In genomic region chr2:81835318-81836000, GRCh38 we compare ENCODE assay signal across 26 cellular contexts.
DNase-seq lines count a peak whose midpoint lies in the region; ATAC-seq, FAIRE-seq and TF ChIP-seq lines count a peak whose summit lies in the region.
"Had no signal": no experiment of that assay in that cellular context is flagged by ENCODE, and none has a peak within 500 bp of the region (broad histone marks: within the 10 kb centered on the region; RNA-seq: fewer than 3 reads in every experiment).

No MANE protein-coding gene starts in this region.

- H3K36me3 Mint-ChIP-seq in stimulated activated effector memory CD8-positive, alpha-beta T cell treated with anti-CD3 and anti-CD28 coated beads, Interleukin-12 subunit alpha, Interleukin-12 subunit beta, amount 100 ng/mL, for 72 hours, result no peaks in the 10 kb centered on the region
- no peaks in the 10 kb centered on the region for H3K36me3 Mint-ChIP-seq in activated naive CD8-positive, alpha-beta T cell treated with anti-CD3 and anti-CD28 coated beads for 36 hours
- no peaks in the 10 kb centered on the region for H3K36me3 Mint-ChIP-seq in chondrocyte (ENCODE audit: low read depth)
- H3K36me3 Mint-ChIP-seq: CD14-positive monocyte, neural progenitor cell had no signal

- DNase-seq in ACHN, result peak; percentile 15
- peak; percentile 15 for DNase-seq in HTR-8/SVneo (ENCODE audit: insufficient read length, low spot score)
- DNase-seq in RWPE1 (ENCODE audit: low spot score), result peak; percentile 79
- peak; percentile 25 for DNase-seq in epithelial cell of esophagus (ENCODE audit: low read depth)
- DNase-seq in stimulated activated effector memory CD8-positive, alpha-beta T cell treated with anti-CD3 and anti-CD28 coated beads, Interleukin-12 subunit alpha, Interleukin-12 subunit beta, amount 100 ng/mL, for 72 hours (ENCODE audit: low spot score in 2 of 2), result no peak
- DNase-seq in activated naive CD8-positive, alpha-beta T cell treated with anti-CD3 and anti-CD28 coated beads for 36 hours, result no peak
- no peak for DNase-seq in stimulated activated CD8-positive, alpha-beta memory T cell treated with anti-CD3 and anti-CD28 coated beads, Interleukin-4, amount 100 ng/mL, for 48 hours
- DNase-seq in chondrocyte (ENCODE audit: low spot score), result no peak
- DNase-seq: activated CD4-positive, alpha-beta T cell treated with anti-CD3 and anti-CD28 coated beads for 36 hours; activated CD8-positive, alpha-beta memory T cell treated with anti-CD3 and anti-CD28 coated beads for 24 hours; activated naive CD4-positive, alpha-beta T cell treated with anti-CD3 and anti-CD28 coated beads for 36 hours; activated T-cell treated with anti-CD3 and anti-CD28 coated beads, Interleukin-2, amount 50 U/mL, for 24 hours; KG1; NCI-H1092; NCI-H187 treated with DMSO at 0.1 percent for 48 hours; NCI-H226; NCI-H774 had no signal

- CTCF ChIA-PET in RWPE1 (lab: Yijun Ruan, JAX), result no interaction called here

- POLR2A ChIA-PET in RWPE1 (lab: Yijun Ruan, JAX; ENCODE audit: low non-redundant PET), result no interaction called here

- TF ChIP-seq CTCF in RWPE1 (conservative IDR thresholded peaks at IDR 0.05; ENCODE audit: low read depth), result no peak
- TF ChIP-seq CTCF in epithelial cell of esophagus (IDR thresholded peaks at IDR 0.05; ENCODE audit: insufficient read depth, low read depth, low read length, missing control alignments), result no peak
- TF ChIP-seq CTCF in chondrocyte (IDR thresholded peaks at IDR 0.05), result no peak

- no peaks in the 10 kb centered on the region for H3K4me1 Mint-ChIP-seq in stimulated activated effector memory CD8-positive, alpha-beta T cell treated with anti-CD3 and anti-CD28 coated beads, Interleukin-12 subunit alpha, Interleukin-12 subunit beta, amount 100 ng/mL, for 72 hours
- no peaks in the 10 kb centered on the region for H3K4me1 Mint-ChIP-seq in activated naive CD8-positive, alpha-beta T cell treated with anti-CD3 and anti-CD28 coated beads for 36 hours
- no peaks in the 10 kb centered on the region for H3K4me1 Mint-ChIP-seq in chondrocyte (ENCODE audit: low read depth)
- H3K4me1 Mint-ChIP-seq: activated CD4-positive, alpha-beta T cell treated with anti-CD3 and anti-CD28 coated beads for 36 hours; CD14-positive monocyte; central memory CD8-positive, alpha-beta T cell; neural progenitor cell had no signal

- peaks cover 6% of the 10 kb centered on the region for H3K9me3 Mint-ChIP-seq in stimulated activated effector memory CD8-positive, alpha-beta T cell treated with anti-CD3 and anti-CD28 coated beads, Interleukin-12 subunit alpha, Interleukin-12 subunit beta, amount 100 ng/mL, for 72 hours
- H3K9me3 Mint-ChIP-seq in activated naive CD8-positive, alpha-beta T cell treated with anti-CD3 and anti-CD28 coated beads for 36 hours, result peaks cover 17% of the 10 kb centered on the region
- peaks cover 39% of the 10 kb centered on the region for H3K9me3 Mint-ChIP-seq in chondrocyte (ENCODE audit: low read depth)

- no peak overlapping the region for H3K4me3 ChIP-seq in epithelial cell of esophagus (ENCODE audit: low read length)
- H3K4me3 ChIP-seq: esophagus muscularis mucosa, GM12878, lung, neural progenitor cell had no signal

- in situ Hi-C loops in ACHN (cut with HindIII; ENCODE audit: low pct_ligation_motif_present, low pct_unique_long_range_greater_than_20kb, low sequenced_read_pairs), result no loop called here

- FAIRE-seq in HTR-8/SVneo (lab: Jason Lieb, UNC), result peak; percentile 67
- FAIRE-seq: GM12878, keratinocyte had no signal

- H3K27ac Mint-ChIP-seq in stimulated activated effector memory CD8-positive, alpha-beta T cell treated with anti-CD3 and anti-CD28 coated beads, Interleukin-12 subunit alpha, Interleukin-12 subunit beta, amount 100 ng/mL, for 72 hours, result no peak overlapping the region
- no peak overlapping the region for H3K27ac Mint-ChIP-seq in activated naive CD8-positive, alpha-beta T cell treated with anti-CD3 and anti-CD28 coated beads for 36 hours
- H3K27ac Mint-ChIP-seq in chondrocyte (ENCODE audit: unreplicated experiment), result no peak overlapping the region
- H3K27ac Mint-ChIP-seq: activated CD4-positive, alpha-beta T cell treated with anti-CD3 and anti-CD28 coated beads for 36 hours; activated naive CD4-positive, alpha-beta T cell treated with anti-CD3 and anti-CD28 coated beads for 36 hours; activated T-cell treated with anti-CD3 and anti-CD28 coated beads, Interleukin-2, amount 50 U/mL, for 24 hours; CD14-positive monocyte; neural progenitor cell; progenitor cell of endocrine pancreas had no signal

- no peaks in the 10 kb centered on the region for H3K27me3 Mint-ChIP-seq in activated naive CD8-positive, alpha-beta T cell treated with anti-CD3 and anti-CD28 coated beads for 36 hours
- H3K27me3 Mint-ChIP-seq in chondrocyte (ENCODE audit: low read depth), result no peaks in the 10 kb centered on the region
- H3K27me3 Mint-ChIP-seq: activated CD4-positive, alpha-beta T cell treated with anti-CD3 and anti-CD28 coated beads for 36 hours; activated T-cell treated with anti-CD3 and anti-CD28 coated beads, Interleukin-2, amount 50 U/mL, for 24 hours; central memory CD8-positive, alpha-beta T cell; progenitor cell of endocrine pancreas had no signal

- no peak for ATAC-seq in stimulated activated effector memory CD8-positive, alpha-beta T cell treated with anti-CD3 and anti-CD28 coated beads, Interleukin-12 subunit alpha, Interleukin-12 subunit beta, amount 100 ng/mL, for 72 hours
- ATAC-seq: activated CD4-positive, alpha-beta T cell treated with anti-CD3 and anti-CD28 coated beads for 36 hours; GM12878; Panc1 had no signal

- no peak overlapping the region for H3K27ac ChIP-seq in RWPE1
- H3K27ac ChIP-seq: esophagus muscularis mucosa, neural progenitor cell had no signal

- no peak overlapping the region for H3K4me3 Mint-ChIP-seq in stimulated activated effector memory CD8-positive, alpha-beta T cell treated with anti-CD3 and anti-CD28 coated beads, Interleukin-12 subunit alpha, Interleukin-12 subunit beta, amount 100 ng/mL, for 72 hours
- no peak overlapping the region for H3K4me3 Mint-ChIP-seq in activated naive CD8-positive, alpha-beta T cell treated with anti-CD3 and anti-CD28 coated beads for 36 hours
- no peak overlapping the region for H3K4me3 Mint-ChIP-seq in chondrocyte (ENCODE audit: unreplicated experiment)
- H3K4me3 Mint-ChIP-seq: activated CD4-positive, alpha-beta T cell treated with anti-CD3 and anti-CD28 coated beads for 36 hours; activated naive CD4-positive, alpha-beta T cell treated with anti-CD3 and anti-CD28 coated beads for 36 hours; activated T-cell treated with anti-CD3 and anti-CD28 coated beads, Interleukin-2, amount 50 U/mL, for 24 hours; CD14-positive monocyte; central memory CD8-positive, alpha-beta T cell; neural progenitor cell had no signal

Comparison
In these comparisons a context has a peak if more than half of its experiments do, and no peak if none do; other contexts are left out.
1. DNase-seq: peak in ACHN (single experiment), HTR-8/SVneo (single experiment), RWPE1 (single experiment) and epithelial cell of esophagus (single experiment); none in stimulated activated effector memory CD8-positive, alpha-beta T cell treated with anti-CD3 and anti-CD28 coated beads, Interleukin-12 subunit alpha, Interleukin-12 subunit beta, amount 100 ng/mL, for 72 hours (0 of 2), activated naive CD8-positive, alpha-beta T cell treated with anti-CD3 and anti-CD28 coated beads for 36 hours (single experiment), stimulated activated CD8-positive, alpha-beta memory T cell treated with anti-CD3 and anti-CD28 coated beads, Interleukin-4, amount 100 ng/mL, for 48 hours (single experiment) and chondrocyte (single experiment).